In the genomic region with DNA sequence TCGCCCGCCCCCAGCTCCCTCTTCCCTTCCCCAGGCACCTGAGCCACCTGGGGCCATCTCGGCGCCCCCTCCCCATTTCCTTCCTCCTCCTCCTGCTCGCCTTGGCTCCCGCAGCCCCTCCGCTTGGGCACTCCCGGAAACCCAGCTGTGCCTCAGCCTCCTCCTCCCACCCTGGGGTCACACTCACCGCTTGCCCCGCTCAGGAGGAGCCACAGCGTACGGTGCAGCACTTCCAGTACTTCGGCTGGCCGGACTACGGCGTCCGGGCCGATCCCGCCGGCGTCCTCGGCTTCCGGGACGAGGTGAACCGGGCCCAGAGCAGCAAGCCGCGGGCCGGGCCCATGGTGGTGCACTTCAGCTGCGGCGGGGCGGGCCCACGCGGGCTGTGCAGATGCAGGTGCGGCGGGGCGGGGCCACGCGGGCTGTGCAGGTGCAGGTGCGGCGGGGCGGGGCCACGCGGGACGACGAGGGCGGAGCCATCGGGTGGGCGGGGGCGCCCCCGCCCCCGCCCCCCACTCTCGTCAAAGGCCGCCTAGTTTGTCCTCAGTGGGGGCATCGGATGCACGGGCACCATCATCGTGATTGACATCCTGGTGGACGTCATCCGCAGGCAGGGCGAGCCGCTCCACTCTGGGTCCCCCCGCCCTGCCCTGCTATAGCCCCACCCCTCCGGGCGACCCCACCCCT, we compare ENCODE assay signal across 7 cellular contexts. TPM values are rescaled to one million over a fixed set of nuclear protein-coding genes. Genes with fewer than 3 reads are reported as not detected.
DNase-seq lines count a peak whose midpoint lies in the region; ATAC-seq and TF ChIP-seq lines count a peak whose summit lies in the region.
"Had no signal": no experiment of that assay in that cellular context is flagged by ENCODE, and none has a peak within 500 bp of the region (broad histone marks: within the 10 kb centered on the region; RNA-seq: fewer than 3 reads in every experiment).

No MANE protein-coding gene starts in this region.

- H2BK5ac ChIP-seq in IMR-90 (ENCODE audit: low read depth, low read length, poor library complexity, severe bottlenecking) = no peak overlapping the region

- H3K9ac ChIP-seq in IMR-90 (ENCODE audit: low read depth, low read length) = no peak overlapping the region

- H2AK5ac ChIP-seq in IMR-90 (ENCODE audit: low read depth, low read length) = no peak overlapping the region

- no peak overlapping the region for H3K4ac ChIP-seq in IMR-90 (ENCODE audit: low read depth, low read length)

- CTCF ChIA-PET in BJ (lab: Yijun Ruan, JAX) (interaction anchor here (1.1 to 2.5 kb wide), 3 partner anchors 9 to 84 kb away, joined by 3 to 6 read pairs (median 3); no protein-coding TSS in a partner anchor), IMR-90 (lab: Yijun Ruan, JAX) (no interaction called here)

- H2AFZ ChIP-seq in IMR-90 (replicated peaks; ENCODE audit: low read length, poor library complexity) = peak overlapping the region; percentile 71

- H4K8ac ChIP-seq in IMR-90 (ENCODE audit: low read depth in 2 of 2, low read length in 2 of 2) = peak overlapping the region in 1 of 2 experiments; percentile 44; a peak in 1 of 4 replicates

- TF ChIP-seq RAD21 in IMR-90 (IDR thresholded peaks at IDR 0.05; ENCODE audit: low read length) = no peak

- 0 out of 2 replicates have a peak, but pooled peaks cover 3% of the 10 kb centered on the region for H3K9me1 ChIP-seq in IMR-90 (ENCODE audit: insufficient read depth, low read length)

- dilution Hi-C loops in IMR-90 (cut with HindIII; ENCODE audit: low sequenced_read_pairs, unreplicated experiment) = no loop called here

- 0 out of 4 replicates have a peak, but pooled peaks cover 0 to 1% of the 10 kb centered on the region in 2 experiments for H3K79me1 ChIP-seq in IMR-90 (ENCODE audit: low read depth in 1 of 2, low read length in 2 of 2)

- no peaks in the 10 kb centered on the region for H4K20me1 ChIP-seq in IMR-90 (ENCODE audit: insufficient read depth, low read length)

- H2AK9ac ChIP-seq in IMR-90 (replicated peaks; ENCODE audit: low read depth, low read length, poor library complexity) = peak overlapping the region; percentile 42

- POLR2A ChIA-PET in BJ (lab: Charles Lee) (no interaction called here), IMR-90 (lab: Charles Lee; ENCODE audit: unreplicated experiment) (no interaction called here)

- H3K4me1 ChIP-seq in IMR-90 (ENCODE audit: control insufficient read depth, insufficient read depth, low read length) = peaks cover 11% of the 10 kb centered on the region
- peaks cover 21% of the 10 kb centered on the region for H3K4me1 ChIP-seq in mucosa of descending colon (ENCODE audit: low read depth)

- no peak overlapping the region for H3K27ac ChIP-seq in IMR-90 (ENCODE audit: insufficient read depth, low read length)

- no peak overlapping the region for H4K5ac ChIP-seq in IMR-90 (ENCODE audit: low read depth, low read length)

- no peak for DNase-seq in BJ (ENCODE audit: low read depth)
- DNase-seq in IMR-90 = no peak
- DNase-seq in activated naive CD4-positive, alpha-beta T cell treated with Interleukin-2 at 50 U/mL for 16 hours = peak; percentile 28
- DNase-seq in mucosa of descending colon = peak; percentile 89
- DNase-seq in NCI-H1092 (lab: John Stamatoyannopoulos, UW) = no peak
- no peak for DNase-seq in putamen (ENCODE audit: low spot score)

- H3K9me3 ChIP-seq in IMR-90 (ENCODE audit: control insufficient read depth, insufficient read depth, low read length) (no peaks in the 10 kb centered on the region), mucosa of descending colon (no peaks in the 10 kb centered on the region)

- H3K4me3 ChIP-seq in BJ (ENCODE audit: low read depth, low read length) (peak overlapping the region; percentile 51), IMR-90 (ENCODE audit: insufficient read depth, low read depth, low read length) (0 out of 2 replicates have a peak overlapping the region, but pooled peaks have one; percentile 19), mucosa of descending colon (no peak overlapping the region)

- no peak overlapping the region for H3K18ac ChIP-seq in IMR-90 (ENCODE audit: low read depth, low read length)

- no peak overlapping the region for H2BK20ac ChIP-seq in IMR-90 (ENCODE audit: low read depth, low read length)

- in situ Hi-C loops in IMR-90 (cut with MboI; ENCODE audit: low sequenced_read_pairs) = no loop called here

- TF ChIP-seq CTCF in BJ (IDR thresholded peaks at IDR 0.05; ENCODE audit: insufficient read depth, low read depth, low read length) (no peak), IMR-90 (conservative IDR thresholded peaks at IDR 0.05; ENCODE audit: low read depth, low read length) (no peak), mucosa of descending colon (IDR thresholded peaks at IDR 0.05) (no peak)

- H3K56ac ChIP-seq in IMR-90 (ENCODE audit: extremely low read depth, insufficient read depth, low read length) = no peak overlapping the region

- H3K14ac ChIP-seq in IMR-90 (replicated peaks; ENCODE audit: low read depth, low read length) = no peak overlapping the region

- no peak overlapping the region for H2BK15ac ChIP-seq in IMR-90 (ENCODE audit: low read depth, low read length)

- ATAC-seq in IMR-90 (ENCODE audit: low read depth) = peak; percentile 8
- ATAC-seq in mucosa of descending colon = peak; percentile 84

- WGBS in IMR-90 (ENCODE audit: extremely low coverage in 2 of 2, insufficient read length in 1 of 2), 2 experiments = 20% methylated on average over 2 of the region's 63 CpGs; no CpG with 5 or more reads in 1 of the 2 experiments

- peak overlapping the region; percentile 68 for H3K4me2 ChIP-seq in IMR-90 (ENCODE audit: low read depth, low read length)

- H3K36me3 ChIP-seq in BJ (ENCODE audit: control insufficient read depth, insufficient read depth, low read length) (no peaks in the 10 kb centered on the region), IMR-90 (ENCODE audit: control insufficient read depth, insufficient read depth, low read length) (no peaks in the 10 kb centered on the region), mucosa of descending colon (ENCODE audit: low read depth) (no peaks in the 10 kb centered on the region)

- BruUV-seq in IMR-90 (replicated peaks; lab: Mats Ljungman, UMichigan) = no TSS peak

- H4K91ac ChIP-seq in IMR-90 (ENCODE audit: insufficient read depth, low read depth, low read length) = no peak overlapping the region

- H3K23ac ChIP-seq in IMR-90 (ENCODE audit: low read depth, low read length) = no peak overlapping the region

- H3K27me3 ChIP-seq in BJ (ENCODE audit: control insufficient read depth, insufficient read depth, low read length) = no peaks in the 10 kb centered on the region
- H3K27me3 ChIP-seq in IMR-90 (ENCODE audit: control insufficient read depth, insufficient read depth, low read length) = no peaks in the 10 kb centered on the region; the same call in 1 of the 2 replicates

- intact Hi-C loops in IMR-90 (cut with micrococcal nuclease) (no loop called here), mucosa of descending colon (cut with DNase I, micrococcal nuclease) (loop anchor here in 1 of 2 donors (10.0 kb wide), 1 partner anchor 84 kb away; a partner anchor contains a TSS)

- no peak for TF ChIP-seq POLR2A in IMR-90 (IDR thresholded peaks at IDR 0.05; ENCODE audit: low read depth, low read length)

- H2BK120ac ChIP-seq in IMR-90 (ENCODE audit: low read depth, low read length) = no peak overlapping the region

TF ChIP-seq in IMR-90, 13 proteins besides CTCF, POLR2A, EP300 and RAD21:
- no peak for TF ChIP-seq MXI1 (IDR thresholded peaks at IDR 0.05; ENCODE audit: borderline replicate concordance, low read depth, low read length)
- no peak for TF ChIP-seq MAFK (IDR thresholded peaks at IDR 0.05; ENCODE audit: low read depth, low read length)
- TF ChIP-seq BHLHE40 (IDR thresholded peaks at IDR 0.05; ENCODE audit: low read depth, low read length) = no peak
- TF ChIP-seq CHD1 (IDR thresholded peaks at IDR 0.05; ENCODE audit: low read depth, low read length) = no peak
- TF ChIP-seq MAZ (IDR thresholded peaks at IDR 0.05; ENCODE audit: borderline replicate concordance, low read depth, low read length) = no peak
- no peak for TF ChIP-seq FOS (IDR thresholded peaks at IDR 0.05; ENCODE audit: low read depth, low read length)
- no peak for TF ChIP-seq RCOR1 (IDR thresholded peaks at IDR 0.05; ENCODE audit: insufficient replicate concordance, low read length)
- no peak for TF ChIP-seq RFX5 (IDR thresholded peaks at IDR 0.05; ENCODE audit: low read depth, low read length)
TF ChIP-seq in IMR-90: peak in this region for 0.

RNA-seq across cellular contexts. Expression of a gene that starts 5.6 kb away (rescaled TPM):
- polyA plus RNA-seq in BJ (2011; rRNA removed) (not detected in 2 replicates), IMR-90 (2012; rRNA removed) (not detected in 2 replicates)
- not detected in 2 replicates for polyA minus RNA-seq in BJ (2011; rRNA and poly(A)+ RNA removed)
- total RNA-seq in IMR-90 (2012; rRNA removed) (not detected in 2 replicates), mucosa of descending colon (1 to 10 TPM; 1.3 to 7.5 (median 2.1) TPM)
- polyA plus RNA-seq in IMR-90 (2012; cell fraction: cytosol; rRNA removed) = not detected in 2 replicates
- polyA plus RNA-seq in IMR-90 (2012; cell fraction: nucleus; rRNA removed; ENCODE audit: low replicate concordance) = not detected in 2 replicates
- total RNA-seq: skeletal muscle tissue had no signal

RNA-seq across cellular contexts. Expression of a gene that starts 47.4 kb away (rescaled TPM):
- 4.3 and 8.9 TPM in 2 replicates for polyA plus RNA-seq in BJ (2011; rRNA removed)
- 1.6 and 1.8 TPM in 2 replicates for polyA minus RNA-seq in BJ (2011; rRNA and poly(A)+ RNA removed)
- total RNA-seq in IMR-90 (2012; rRNA removed) = 2.5 and 2.9 TPM in 2 replicates
- 12.6 and 15.5 TPM in 2 replicates for polyA plus RNA-seq in IMR-90 (2012; rRNA removed)
- polyA plus RNA-seq in IMR-90 (2012; cell fraction: cytosol; rRNA removed) = 8.0 and 11.2 TPM in 2 replicates
- polyA plus RNA-seq in IMR-90 (2012; cell fraction: nucleus; rRNA removed; ENCODE audit: low replicate concordance) = 44.8 and 112 TPM in 2 replicates
- 10 to 100 TPM; 18.4 to 25.3 (median 24.0) TPM for total RNA-seq in mucosa of descending colon

RNA-seq across cellular contexts. Expression of a gene that starts 48.6 kb away (rescaled TPM):
- 32.7 and 41.2 TPM in 2 replicates for polyA plus RNA-seq in BJ (2011; rRNA removed)
- 20.4 and 22.9 TPM in 2 replicates for polyA minus RNA-seq in BJ (2011; rRNA and poly(A)+ RNA removed)
- total RNA-seq in IMR-90 (2012; rRNA removed) = 8.1 and 11.4 TPM in 2 replicates
- 115 and 124 TPM in 2 replicates for polyA plus RNA-seq in IMR-90 (2012; rRNA removed)
- polyA plus RNA-seq in IMR-90 (2012; cell fraction: cytosol; rRNA removed) = 128 and 199 TPM in 2 replicates
- polyA plus RNA-seq in IMR-90 (2012; cell fraction: nucleus; rRNA removed; ENCODE audit: low replicate concordance) = 291 and 688 TPM in 2 replicates
- total RNA-seq in mucosa of descending colon = 10 to 100 TPM; 32.0 to 54.4 (median 40.6) TPM

RNA-seq across cellular contexts. Expression of a gene that starts 55.2 kb away (rescaled TPM):
- polyA plus RNA-seq in BJ (2011; rRNA removed) (73.0 and 86.8 TPM in 2 replicates), IMR-90 (2012; rRNA removed) (99.1 and 138 TPM in 2 replicates)
- 8.7 and 9.7 TPM in 2 replicates for polyA minus RNA-seq in BJ (2011; rRNA and poly(A)+ RNA removed)
- total RNA-seq in IMR-90 (2012; rRNA removed) (92.2 and 105 TPM in 2 replicates), mucosa of descending colon (10 to 100 TPM; 37.5 to 41.7 (median 38.7) TPM)
- 153 and 262 TPM in 2 replicates for polyA plus RNA-seq in IMR-90 (2012; cell fraction: cytosol; rRNA removed)
- polyA plus RNA-seq in IMR-90 (2012; cell fraction: nucleus; rRNA removed; ENCODE audit: low replicate concordance) = 50.0 and 115 TPM in 2 replicates

Comparison
In these comparisons a context has a peak if more than half of its experiments do, and no peak if none do; other contexts are left out.
1. DNase-seq: peak in activated naive CD4-positive, alpha-beta T cell treated with Interleukin-2 at 50 U/mL for 16 hours (single experiment) and mucosa of descending colon (3 of 3); none in BJ (single experiment), IMR-90 (single experiment), NCI-H1092 (single experiment) and putamen (single experiment).